13 cellular contexts compared by ENCODE assay signal in the genomic region with DNA sequence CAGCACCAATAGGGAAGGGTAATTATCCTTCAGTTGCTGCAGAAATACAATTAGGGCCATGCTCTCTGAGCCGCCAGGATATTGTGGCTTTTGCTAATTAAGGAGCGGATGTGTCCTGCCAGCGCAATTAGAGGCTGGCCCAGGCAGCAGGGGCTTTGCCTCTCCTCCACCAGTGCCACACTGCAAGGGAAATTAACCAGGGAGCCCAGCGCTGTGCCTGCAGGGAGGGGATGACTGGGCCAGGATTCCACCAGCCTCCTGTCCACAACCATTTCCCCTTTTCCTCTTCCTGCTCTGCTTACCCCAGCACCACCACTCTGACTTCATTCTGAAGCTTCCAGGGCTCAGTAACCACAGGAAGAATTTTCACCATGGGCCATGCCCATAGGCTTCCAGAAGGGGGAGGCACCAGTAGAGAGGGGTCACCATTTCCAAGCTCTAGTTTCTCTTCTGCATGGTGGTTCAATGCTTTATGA. TPM values are rescaled to one million over a fixed set of nuclear protein-coding genes. Genes with fewer than 3 reads are reported as not detected.
DNase-seq lines count a peak whose midpoint lies in the region; ATAC-seq and TF ChIP-seq lines count a peak whose summit lies in the region.
"Had no signal": no experiment of that assay in that cellular context is flagged by ENCODE, and none has a peak within 500 bp of the region (broad histone marks: within the 10 kb centered on the region; RNA-seq: fewer than 3 reads in every experiment).

No MANE protein-coding gene starts in this region.

- H3K4ac ChIP-seq in H9 (ENCODE audit: low read depth, low read length) = no peak overlapping the region

- H2BK120ac ChIP-seq in H9 (ENCODE audit: low read depth, low read length, poor library complexity, severe bottlenecking) = no peak overlapping the region

- peaks cover 2% of the 10 kb centered on the region for H3K23me2 ChIP-seq in H9 (ENCODE audit: insufficient read length, low read depth, low read length, poor library complexity, severe bottlenecking)

- no peak overlapping the region for H2AK5ac ChIP-seq in H9 (ENCODE audit: insufficient read length, low read length)

- peaks cover 86% of the 10 kb centered on the region for H3K27me3 Mint-ChIP-seq in H9 (ENCODE audit: low read depth)
- H3K27me3 Mint-ChIP-seq in activated CD8-positive, alpha-beta T cell treated with anti-CD3 and anti-CD28 coated beads for 36 hours = peaks cover 48% of the 10 kb centered on the region

- peaks cover 11% of the 10 kb centered on the region for H3K27me3 ChIP-seq in BLaER1
- H3K27me3 ChIP-seq in H9 (ENCODE audit: insufficient read depth, low read length) = peaks cover 10% of the 10 kb centered on the region; the same call in 1 of the 2 replicates
- H3K27me3 ChIP-seq in left ventricle myocardium inferior (ENCODE audit: low read depth) = peaks cover 33% of the 10 kb centered on the region

- POLR2A ChIA-PET in activated CD8-positive, alpha-beta T cell treated with anti-CD3 and anti-CD28 coated beads for 36 hours (lab: Charles Lee) = no interaction called here

- H3K56ac ChIP-seq in H9 (ENCODE audit: insufficient read length, low read depth, low read length) = no peak overlapping the region

- H3K4me3 ChIP-seq in BLaER1 (peak overlapping the region; percentile 6; the same call in 1 of the 2 replicates), left ventricle myocardium inferior (no peak overlapping the region)
- H3K4me3 ChIP-seq: lung, MG63, skin epidermis had no signal

- no peak overlapping the region for H3K9ac ChIP-seq in BLaER1
- H3K9ac ChIP-seq in H9 (ENCODE audit: extremely low read depth, insufficient read length, low read length) = no peak overlapping the region

- H3K18ac ChIP-seq in H9 (ENCODE audit: insufficient read length, low read depth, low read length) = peak overlapping the region; percentile 22

- H3K4me3 Mint-ChIP-seq in H9 = peak overlapping the region in 1 of 2 experiments; percentile 30; a peak in 1 of 5 replicates
- no peak overlapping the region for H3K4me3 Mint-ChIP-seq in activated CD8-positive, alpha-beta T cell treated with anti-CD3 and anti-CD28 coated beads for 36 hours

- H2AFZ ChIP-seq in H9 (ENCODE audit: low read length) = no peak overlapping the region

- H2BK12ac ChIP-seq in H9 (ENCODE audit: insufficient read length, low read depth, low read length) = no peak overlapping the region

- no peak overlapping the region for H4K8ac ChIP-seq in H9 (replicated peaks; ENCODE audit: insufficient read length, low read depth, low read length)

- H3K4me1 ChIP-seq in BLaER1 (peaks cover 21% of the 10 kb centered on the region), H9 (ENCODE audit: insufficient read depth, low read length) (peaks cover 18% of the 10 kb centered on the region; the same call in 1 of the 2 replicates), left ventricle myocardium inferior (peaks cover 3% of the 10 kb centered on the region)

- H3K9me3 Mint-ChIP-seq in H9 = no peaks in the 10 kb centered on the region; a peak in 2 of 5 replicates
- H3K9me3 Mint-ChIP-seq in activated CD8-positive, alpha-beta T cell treated with anti-CD3 and anti-CD28 coated beads for 36 hours = no peaks in the 10 kb centered on the region

- H2BK20ac ChIP-seq in H9 (ENCODE audit: low read depth, low read length, poor library complexity, severe bottlenecking) = no peak overlapping the region

- CTCF ChIA-PET in activated CD8-positive, alpha-beta T cell treated with anti-CD3 and anti-CD28 coated beads for 36 hours (lab: Charles Lee) = no interaction called here

- H3K27ac ChIP-seq in BLaER1 (peak overlapping the region; percentile 58), H9 (ENCODE audit: insufficient read length, low read depth, low read length) (no peak overlapping the region), left ventricle myocardium inferior (replicated peaks) (no peak overlapping the region)
- H3K27ac ChIP-seq: RWPE1, skin epidermis had no signal

- peak overlapping the region; percentile 87 for H3K4me2 ChIP-seq in BLaER1
- no peak overlapping the region for H3K4me2 ChIP-seq in H9 (ENCODE audit: insufficient read depth, insufficient read length, low read length)

- no peak overlapping the region for H4K5ac ChIP-seq in H9 (ENCODE audit: insufficient read length, low read depth, low read length)

- no peaks in the 10 kb centered on the region; a peak in 1 of 7 replicates for H3K36me3 Mint-ChIP-seq in H9 (ENCODE audit: insufficient read depth in 1 of 3, low read depth in 3 of 3)
- no peaks in the 10 kb centered on the region for H3K36me3 Mint-ChIP-seq in activated CD8-positive, alpha-beta T cell treated with anti-CD3 and anti-CD28 coated beads for 36 hours (ENCODE audit: low read depth)

- H3K14ac ChIP-seq in H9 (ENCODE audit: insufficient read depth, low read length) = 0 out of 2 replicates have a peak overlapping the region, but pooled peaks have one; percentile 2

- H2BK5ac ChIP-seq in H9 (ENCODE audit: insufficient read length, low read length) = no peak overlapping the region

- WGBS in H9 (ENCODE audit: extremely low coverage, insufficient read length, low lambda C conversion rate) = no CpG with 5 or more reads among the region's 4 CpGs

- intact Hi-C loops in left ventricle myocardium inferior (cut with micrococcal nuclease) = loop anchor here (5.0 kb wide), 1 partner anchor 133 kb away; no protein-coding TSS in a partner anchor
- intact Hi-C loops in activated CD8-positive, alpha-beta T cell treated with anti-CD3 and anti-CD28 coated beads for 36 hours (cut with micrococcal nuclease) = no loop called here

- no peak overlapping the region for H4K91ac ChIP-seq in H9 (ENCODE audit: insufficient read length, low read depth, low read length)

- H3K4me1 Mint-ChIP-seq in H9 = peaks cover 78 to 84% of the 10 kb centered on the region in 2 experiments
- H3K4me1 Mint-ChIP-seq in activated CD8-positive, alpha-beta T cell treated with anti-CD3 and anti-CD28 coated beads for 36 hours (ENCODE audit: low read depth) = peaks cover 5% of the 10 kb centered on the region

- no peaks in the 10 kb centered on the region for H3K79me1 ChIP-seq in H9 (ENCODE audit: insufficient read depth, low read depth, low read length, poor library complexity, severe bottlenecking)

- no peak for ATAC-seq in HG02970 (IDR thresholded peaks at IDR 0.05; ENCODE audit: low FRiP score, unreplicated experiment)
- ATAC-seq in activated CD8-positive, alpha-beta T cell treated with anti-CD3 and anti-CD28 coated beads for 36 hours = no peak

- H4K20me1 ChIP-seq in BLaER1 (no peaks in the 10 kb centered on the region), H9 (ENCODE audit: control insufficient read depth, insufficient read depth, insufficient read length) (no peaks in the 10 kb centered on the region)

- no peak overlapping the region for H2BK15ac ChIP-seq in H9 (ENCODE audit: low read depth, low read length)

- H3T11ph ChIP-seq in H9 (ENCODE audit: low read length) = no peak overlapping the region

- H3K79me2 ChIP-seq in H9 (ENCODE audit: insufficient read depth, low read length) = no peaks in the 10 kb centered on the region

- H3K9me3 ChIP-seq in BLaER1 (peaks cover 2% of the 10 kb centered on the region; the same call in 1 of the 2 replicates), H9 (ENCODE audit: control insufficient read depth, low read depth, low read length) (no peaks in the 10 kb centered on the region), left ventricle myocardium inferior (replicated peaks) (no peaks in the 10 kb centered on the region)
- H3K9me3 ChIP-seq: MG63 had no signal

- H3K23ac ChIP-seq in H9 (ENCODE audit: insufficient read length, low read depth, low read length) = no peak overlapping the region

- no peak overlapping the region for H3K27ac Mint-ChIP-seq in H9
- no peak overlapping the region for H3K27ac Mint-ChIP-seq in activated CD8-positive, alpha-beta T cell treated with anti-CD3 and anti-CD28 coated beads for 36 hours

- TF ChIP-seq CTCF in H9 (conservative IDR thresholded peaks at IDR 0.05) (peak; percentile 54), left ventricle myocardium inferior (IDR thresholded peaks at IDR 0.05; ENCODE audit: borderline replicate concordance) (no peak)
- no peak for TF ChIP-seq CTCF in activated CD8-positive, alpha-beta T cell treated with anti-CD3 and anti-CD28 coated beads for 36 hours (IDR thresholded peaks at IDR 0.05)

- H3K36me3 ChIP-seq in BLaER1 (no peaks in the 10 kb centered on the region), left ventricle myocardium inferior (no peaks in the 10 kb centered on the region)
- H3K36me3 ChIP-seq: MG63 had no signal

- DNase-seq in H9 (peak; percentile 64), SIG-M5 treated with dmso at 0.1 percent for 504 hours (lab: John Stamatoyannopoulos, UW; ENCODE audit: unreplicated experiment) (peak; percentile 91), kidney tubule cell (ENCODE audit: low spot score) (peak; percentile 65), NCI-H1694 (lab: John Stamatoyannopoulos, UW) (no peak), left ventricle myocardium inferior (no peak)
- no peak for DNase-seq in activated CD8-positive, alpha-beta T cell treated with anti-CD3 and anti-CD28 coated beads for 36 hours
- DNase-seq: activated gamma-delta T cell, MG63 had no signal

RNA-seq across cellular contexts. Expression of gene AEN, which starts 10.3 kb away (rescaled TPM):
- 132 and 136 TPM in 2 replicates for total RNA-seq in H9 (2021)
- 10.3 TPM for total RNA-seq in left ventricle myocardium inferior
- 10 to 100 TPM; 55.2 to 58.4 TPM for total RNA-seq in activated CD8-positive, alpha-beta T cell treated with anti-CD3 and anti-CD28 coated beads for 36 hours

RNA-seq across cellular contexts. Expression of gene ISG20, which starts 28.0 kb away (rescaled TPM):
- total RNA-seq in H9 (2021) (4.4 and 7.4 TPM in 2 replicates), left ventricle myocardium inferior (3.1 TPM)
- 10 to 100 TPM; 75.1 to 82.8 TPM for total RNA-seq in activated CD8-positive, alpha-beta T cell treated with anti-CD3 and anti-CD28 coated beads for 36 hours

Comparison
In these comparisons a context has a peak if more than half of its experiments do, and no peak if none do; other contexts are left out.
1. DNase-seq: peak in H9 (single experiment), SIG-M5 treated with dmso at 0.1 percent for 504 hours (single experiment) and kidney tubule cell (single experiment); none in NCI-H1694 (single experiment), left ventricle myocardium inferior (single experiment) and activated CD8-positive, alpha-beta T cell treated with anti-CD3 and anti-CD28 coated beads for 36 hours (single experiment).